12 cellular contexts compared by ENCODE assay signal in the genomic region with DNA sequence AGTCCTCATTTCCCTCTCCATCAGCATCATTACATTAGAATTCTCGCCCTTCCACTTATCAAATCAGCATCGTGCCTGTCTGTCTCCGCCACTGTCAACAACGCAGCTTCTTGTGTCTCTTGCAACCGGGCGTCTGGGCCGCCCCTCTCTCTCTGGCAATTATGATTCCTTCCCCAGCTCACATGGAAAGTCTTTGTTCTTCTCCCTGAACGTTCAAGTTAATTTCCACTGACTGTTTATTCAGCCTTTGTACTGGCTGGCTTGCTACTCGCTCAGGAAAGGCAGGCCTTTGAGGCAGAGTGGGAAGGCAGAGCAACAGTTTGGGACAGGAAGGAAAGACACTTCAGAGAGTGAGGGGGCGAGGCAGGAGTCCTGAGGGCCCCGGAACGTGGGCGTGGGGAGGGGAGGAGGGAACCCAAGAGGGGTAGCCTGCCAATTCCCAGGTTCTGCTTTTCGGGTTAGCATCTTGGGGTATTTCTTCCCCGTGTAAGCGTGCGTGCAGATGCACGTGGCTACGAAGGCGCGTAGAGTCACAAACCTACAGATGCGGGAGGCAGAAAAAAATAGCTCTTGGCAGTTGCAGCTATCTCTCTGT. TPM values are rescaled to one million over a fixed set of nuclear protein-coding genes. Genes with fewer than 3 reads are reported as not detected.
A peak's percentile ranks its signal among the peaks of the same experiment; 100 is the strongest.
DNase-seq lines count a peak whose midpoint lies in the region; TF ChIP-seq lines count a peak whose summit lies in the region.
"Had no signal": no experiment of that assay in that cellular context is flagged by ENCODE, and none has a peak within 500 bp of the region (broad histone marks: within the 10 kb centered on the region; RNA-seq: fewer than 3 reads in every experiment).

No MANE protein-coding gene starts in this region.

- peak overlapping the region; percentile 24 for H3K27ac Mint-ChIP-seq in type B pancreatic cell
- H3K27ac Mint-ChIP-seq: effector memory CD8-positive, alpha-beta T cell; IgD-negative memory B cell had no signal

- H3K36me3 Mint-ChIP-seq in type B pancreatic cell, result no peaks in the 10 kb centered on the region

- H3K27me3 Mint-ChIP-seq in type B pancreatic cell, result peaks cover 7% of the 10 kb centered on the region

- H3K4me3 Mint-ChIP-seq in type B pancreatic cell, result no peak overlapping the region
- H3K4me3 Mint-ChIP-seq: effector memory CD8-positive, alpha-beta T cell; IgD-negative memory B cell had no signal

- DNase-seq in stimulated activated CD4-positive, alpha-beta T cell treated with anti-CD3 and anti-CD28 coated beads, Interleukin-4, amount 100 ng/mL, for 1 hour, result peak; percentile 18
- no peak for DNase-seq in stimulated activated CD4-positive, alpha-beta T cell treated with anti-CD3 and anti-CD28 coated beads, Interleukin-1b, Interleukin-23, amount 100 ng/mL, for 48 hours
- DNase-seq in NCI-H510A treated with DMSO at 0.1 percent for 48 hours (lab: John Stamatoyannopoulos, UW) (peak; percentile 75), inferior parietal cortex (ENCODE audit: extremely low spot score) (peak; percentile 36), type B pancreatic cell (ENCODE audit: extremely low spot score, unreplicated experiment) (no peak), NCI-H446 treated with DMSO at 0.1 percent for 48 hours (lab: John Stamatoyannopoulos, UW) (no peak), HPDE6-E6E7 (ENCODE audit: extremely low spot score) (no peak)
- DNase-seq in activated CD4-positive, CD25-positive, alpha-beta regulatory T cell (lab: John Stamatoyannopoulos, UW), result no peak
- DNase-seq: activated CD8-positive, alpha-beta memory T cell treated with anti-CD3 and anti-CD28 coated beads, Interleukin-2, amount 50 U/mL, for 48 hours; effector memory CD8-positive, alpha-beta T cell; left ventricle myocardium superior had no signal

- no peaks in the 10 kb centered on the region for H3K9me3 Mint-ChIP-seq in type B pancreatic cell
- H3K9me3 Mint-ChIP-seq: effector memory CD8-positive, alpha-beta T cell had no signal

- no peak for TF ChIP-seq CTCF in type B pancreatic cell (conservative IDR thresholded peaks at IDR 0.05)

- H3K4me1 Mint-ChIP-seq in type B pancreatic cell (ENCODE audit: unreplicated experiment), result peaks cover 32% of the 10 kb centered on the region

RNA-seq across cellular contexts. Expression of gene AKAP1, which starts 50.8 kb away (rescaled TPM):
- 42.6 and 43.6 TPM in 2 replicates for total RNA-seq in type B pancreatic cell (ENCODE audit: low replicate concordance)

Comparison
In these comparisons a context has a peak if more than half of its experiments do, and no peak if none do; other contexts are left out.
1. DNase-seq: peak in stimulated activated CD4-positive, alpha-beta T cell treated with anti-CD3 and anti-CD28 coated beads, Interleukin-4, amount 100 ng/mL, for 1 hour (single experiment), NCI-H510A treated with DMSO at 0.1 percent for 48 hours (single experiment) and inferior parietal cortex (single experiment); none in stimulated activated CD4-positive, alpha-beta T cell treated with anti-CD3 and anti-CD28 coated beads, Interleukin-1b, Interleukin-23, amount 100 ng/mL, for 48 hours (single experiment), type B pancreatic cell (single experiment), NCI-H446 treated with DMSO at 0.1 percent for 48 hours (single experiment), HPDE6-E6E7 (single experiment) and activated CD4-positive, CD25-positive, alpha-beta regulatory T cell (0 of 4).